Comparison of ENCODE assay signal across 1 cellular context in the genomic region with DNA sequence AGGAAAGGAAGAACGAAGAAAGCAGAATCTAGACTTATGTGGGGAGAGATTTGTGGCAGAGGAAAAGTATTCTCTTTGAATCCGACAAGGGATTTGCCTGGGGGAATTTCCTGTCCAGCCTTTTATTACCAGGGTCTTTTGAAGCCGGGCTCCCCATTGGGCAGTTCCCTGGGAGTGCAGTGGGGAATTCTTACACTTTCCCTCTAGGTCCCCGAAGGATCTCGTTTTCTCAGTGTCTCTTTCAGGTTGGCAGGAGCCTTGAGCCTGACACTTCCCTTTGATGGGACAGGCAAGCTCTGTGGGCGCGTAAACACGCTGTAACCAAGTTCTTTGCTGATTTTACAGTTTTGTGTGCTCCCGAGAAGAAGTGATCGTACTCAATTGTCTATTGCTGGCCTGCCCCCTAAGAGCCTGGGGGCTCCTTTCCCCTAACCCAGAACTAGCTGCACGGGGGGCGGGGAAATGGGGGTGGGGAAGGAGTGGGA.
TF ChIP-seq lines count a peak whose summit lies in the region.

No MANE protein-coding gene starts in this region.

TF ChIP-seq in SK-N-SH, 30 proteins besides CTCF, POLR2A, EP300 and RAD21 (continued from another document):
- no peak for TF ChIP-seq PBX3 (IDR thresholded peaks at IDR 0.05)
- TF ChIP-seq RXRA (IDR thresholded peaks at IDR 0.05; ENCODE audit: borderline replicate concordance, low read depth), result no peak
- TF ChIP-seq FOXM1 (IDR thresholded peaks at IDR 0.05; ENCODE audit: low read depth), result no peak
- TF ChIP-seq GATA2 (CRISPR knock-in tag; IDR thresholded peaks at IDR 0.05), result no peak
- no peak for TF ChIP-seq JUND (IDR thresholded peaks at IDR 0.05)
- TF ChIP-seq, protein P1, sequence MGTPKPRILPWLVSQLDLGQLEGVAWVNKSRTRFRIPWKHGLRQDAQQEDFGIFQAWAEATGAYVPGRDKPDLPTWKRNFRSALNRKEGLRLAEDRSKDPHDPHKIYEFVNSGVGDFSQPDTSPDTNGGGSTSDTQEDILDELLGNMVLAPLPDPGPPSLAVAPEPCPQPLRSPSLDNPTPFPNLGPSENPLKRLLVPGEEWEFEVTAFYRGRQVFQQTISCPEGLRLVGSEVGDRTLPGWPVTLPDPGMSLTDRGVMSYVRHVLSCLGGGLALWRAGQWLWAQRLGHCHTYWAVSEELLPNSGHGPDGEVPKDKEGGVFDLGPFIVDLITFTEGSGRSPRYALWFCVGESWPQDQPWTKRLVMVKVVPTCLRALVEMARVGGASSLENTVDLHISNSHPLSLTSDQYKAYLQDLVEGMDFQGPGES (IDR thresholded peaks at IDR 0.05; ENCODE audit: low read depth, low read length), result no peak
TF ChIP-seq in SK-N-SH: peak in this region for 0.
